2 cellular contexts compared by ENCODE assay signal in the genomic region with DNA sequence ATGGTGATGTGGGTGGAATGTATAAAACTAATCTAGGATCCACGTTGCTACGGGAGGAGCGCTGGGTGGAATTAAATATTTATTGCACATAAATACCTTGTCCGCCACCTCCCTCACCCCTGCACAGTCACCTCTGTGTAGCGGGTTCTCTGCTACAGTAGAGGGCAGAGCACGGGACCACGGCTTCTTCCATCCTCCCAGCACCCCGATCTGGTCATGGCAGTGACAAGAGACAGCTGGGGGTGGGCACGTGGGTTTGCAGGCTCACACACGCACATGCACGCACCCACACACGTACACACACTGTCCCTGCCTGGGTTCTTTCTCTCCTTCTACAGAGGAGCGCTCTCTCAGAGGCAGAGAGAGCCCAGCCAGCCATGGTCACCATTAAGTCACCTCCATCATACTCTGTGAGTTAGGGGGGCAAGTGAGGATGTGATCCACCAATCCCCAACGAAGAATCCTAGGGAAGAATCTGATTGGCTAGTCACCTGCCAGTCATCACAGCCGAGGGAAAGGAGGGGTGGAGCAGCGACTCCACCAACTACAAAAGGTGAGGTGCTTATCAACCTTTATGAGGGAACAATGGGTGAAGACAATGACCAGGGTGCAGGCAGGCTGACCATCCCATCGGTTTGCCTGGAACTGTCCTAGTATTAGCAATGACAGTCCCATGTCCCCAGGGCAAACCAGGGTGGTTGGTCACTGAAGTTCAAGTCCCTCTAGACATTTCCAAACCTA.
TF ChIP-seq lines count a peak whose summit lies in the region.

No MANE protein-coding gene starts in this region.

TF ChIP-seq in HCT116, 20 proteins besides CTCF, POLR2A, EP300 and RAD21:
- no peak for TF ChIP-seq CBX3 (IDR thresholded peaks at IDR 0.05; ENCODE audit: low read depth)
- no peak for TF ChIP-seq EZH2phosphoT487 (IDR thresholded peaks at IDR 0.05; ENCODE audit: borderline replicate concordance)
- no peak for TF ChIP-seq ATF3 (IDR thresholded peaks at IDR 0.05)
- TF ChIP-seq, protein P1, sequence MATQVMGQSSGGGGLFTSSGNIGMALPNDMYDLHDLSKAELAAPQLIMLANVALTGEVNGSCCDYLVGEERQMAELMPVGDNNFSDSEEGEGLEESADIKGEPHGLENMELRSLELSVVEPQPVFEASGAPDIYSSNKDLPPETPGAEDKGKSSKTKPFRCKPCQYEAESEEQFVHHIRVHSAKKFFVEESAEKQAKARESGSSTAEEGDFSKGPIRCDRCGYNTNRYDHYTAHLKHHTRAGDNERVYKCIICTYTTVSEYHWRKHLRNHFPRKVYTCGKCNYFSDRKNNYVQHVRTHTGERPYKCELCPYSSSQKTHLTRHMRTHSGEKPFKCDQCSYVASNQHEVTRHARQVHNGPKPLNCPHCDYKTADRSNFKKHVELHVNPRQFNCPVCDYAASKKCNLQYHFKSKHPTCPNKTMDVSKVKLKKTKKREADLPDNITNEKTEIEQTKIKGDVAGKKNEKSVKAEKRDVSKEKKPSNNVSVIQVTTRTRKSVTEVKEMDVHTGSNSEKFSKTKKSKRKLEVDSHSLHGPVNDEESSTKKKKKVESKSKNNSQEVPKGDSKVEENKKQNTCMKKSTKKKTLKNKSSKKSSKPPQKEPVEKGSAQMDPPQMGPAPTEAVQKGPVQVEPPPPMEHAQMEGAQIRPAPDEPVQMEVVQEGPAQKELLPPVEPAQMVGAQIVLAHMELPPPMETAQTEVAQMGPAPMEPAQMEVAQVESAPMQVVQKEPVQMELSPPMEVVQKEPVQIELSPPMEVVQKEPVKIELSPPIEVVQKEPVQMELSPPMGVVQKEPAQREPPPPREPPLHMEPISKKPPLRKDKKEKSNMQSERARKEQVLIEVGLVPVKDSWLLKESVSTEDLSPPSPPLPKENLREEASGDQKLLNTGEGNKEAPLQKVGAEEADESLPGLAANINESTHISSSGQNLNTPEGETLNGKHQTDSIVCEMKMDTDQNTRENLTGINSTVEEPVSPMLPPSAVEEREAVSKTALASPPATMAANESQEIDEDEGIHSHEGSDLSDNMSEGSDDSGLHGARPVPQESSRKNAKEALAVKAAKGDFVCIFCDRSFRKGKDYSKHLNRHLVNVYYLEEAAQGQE (IDR thresholded peaks at IDR 0.05; ENCODE audit: low read depth) = no peak
- TF ChIP-seq CEBPB (IDR thresholded peaks at IDR 0.05; ENCODE audit: low read depth) = no peak
- no peak for TF ChIP-seq ZNF274 (IDR thresholded peaks at IDR 0.05; ENCODE audit: low read depth, low read length)
- TF ChIP-seq ELF1 (IDR thresholded peaks at IDR 0.05; ENCODE audit: borderline replicate concordance, low read depth) = no peak
- TF ChIP-seq YY1 (IDR thresholded peaks at IDR 0.05; ENCODE audit: extremely low read depth, insufficient replicate concordance, low read depth, low read length) = no peak
- TF ChIP-seq, protein P2, sequence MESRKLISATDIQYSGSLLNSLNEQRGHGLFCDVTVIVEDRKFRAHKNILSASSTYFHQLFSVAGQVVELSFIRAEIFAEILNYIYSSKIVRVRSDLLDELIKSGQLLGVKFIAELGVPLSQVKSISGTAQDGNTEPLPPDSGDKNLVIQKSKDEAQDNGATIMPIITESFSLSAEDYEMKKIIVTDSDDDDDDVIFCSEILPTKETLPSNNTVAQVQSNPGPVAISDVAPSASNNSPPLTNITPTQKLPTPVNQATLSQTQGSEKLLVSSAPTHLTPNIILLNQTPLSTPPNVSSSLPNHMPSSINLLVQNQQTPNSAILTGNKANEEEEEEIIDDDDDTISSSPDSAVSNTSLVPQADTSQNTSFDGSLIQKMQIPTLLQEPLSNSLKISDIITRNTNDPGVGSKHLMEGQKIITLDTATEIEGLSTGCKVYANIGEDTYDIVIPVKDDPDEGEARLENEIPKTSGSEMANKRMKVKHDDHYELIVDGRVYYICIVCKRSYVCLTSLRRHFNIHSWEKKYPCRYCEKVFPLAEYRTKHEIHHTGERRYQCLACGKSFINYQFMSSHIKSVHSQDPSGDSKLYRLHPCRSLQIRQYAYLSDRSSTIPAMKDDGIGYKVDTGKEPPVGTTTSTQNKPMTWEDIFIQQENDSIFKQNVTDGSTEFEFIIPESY (IDR thresholded peaks at IDR 0.05; ENCODE audit: extremely low read depth, insufficient replicate concordance, low read length) = no peak
- TF ChIP-seq EZH2 (IDR thresholded peaks at IDR 0.05) = no peak
- no peak for TF ChIP-seq MAX (IDR thresholded peaks at IDR 0.05)
- TF ChIP-seq FOSL1 (IDR thresholded peaks at IDR 0.05; ENCODE audit: low read depth) = no peak
- no peak for TF ChIP-seq POLR2AphosphoS5 (IDR thresholded peaks at IDR 0.05; ENCODE audit: low read depth, low read length)
TF ChIP-seq in HCT116: peak in this region for 0.

TF ChIP-seq in GM12878, 131 proteins besides CTCF, POLR2A, EP300 and RAD21:
- 0 out of 2 replicates have a peak, but pooled peaks have one; percentile 18 for TF ChIP-seq LARP7 (IDR thresholded peaks at IDR 0.05)
- peak; percentile 11 for TF ChIP-seq USF1 (IDR thresholded peaks at IDR 0.05; ENCODE audit: borderline replicate concordance, extremely low read length, insufficient read depth, low read depth, low read length)
- TF ChIP-seq ESRRA (IDR thresholded peaks at IDR 0.05; ENCODE audit: low read length) = no peak
- TF ChIP-seq POU2F2 (IDR thresholded peaks at IDR 0.05; ENCODE audit: borderline replicate concordance, low read depth, low read length) = no peak
- peak; percentile 85 for TF ChIP-seq PBX3 (IDR thresholded peaks at IDR 0.05; ENCODE audit: insufficient replicate concordance, low read depth, low read length)
- 0 out of 2 replicates have a peak, but pooled peaks have one; percentile 45 for TF ChIP-seq TCF12 (IDR thresholded peaks at IDR 0.05; ENCODE audit: low read depth, low read length)
- TF ChIP-seq BHLHE40 (IDR thresholded peaks at IDR 0.05; ENCODE audit: borderline replicate concordance in 1 of 2, low read depth in 2 of 2, low read length in 1 of 2) = peak in 1 of 2 experiments; percentile 15; a peak in 1 of 4 replicates
- TF ChIP-seq, protein P3, sequence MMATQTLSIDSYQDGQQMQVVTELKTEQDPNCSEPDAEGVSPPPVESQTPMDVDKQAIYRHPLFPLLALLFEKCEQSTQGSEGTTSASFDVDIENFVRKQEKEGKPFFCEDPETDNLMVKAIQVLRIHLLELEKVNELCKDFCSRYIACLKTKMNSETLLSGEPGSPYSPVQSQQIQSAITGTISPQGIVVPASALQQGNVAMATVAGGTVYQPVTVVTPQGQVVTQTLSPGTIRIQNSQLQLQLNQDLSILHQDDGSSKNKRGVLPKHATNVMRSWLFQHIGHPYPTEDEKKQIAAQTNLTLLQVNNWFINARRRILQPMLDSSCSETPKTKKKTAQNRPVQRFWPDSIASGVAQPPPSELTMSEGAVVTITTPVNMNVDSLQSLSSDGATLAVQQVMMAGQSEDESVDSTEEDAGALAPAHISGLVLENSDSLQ (IDR thresholded peaks at IDR 0.05) = peak; percentile 90
- 0 out of 2 replicates have a peak, but pooled peaks have one; percentile 41 for TF ChIP-seq TCF3 (IDR thresholded peaks at IDR 0.05; ENCODE audit: borderline replicate concordance, insufficient read depth, low read depth, low read length)
